Comparison of ENCODE assay signal across 1 cellular context in the genomic region with DNA sequence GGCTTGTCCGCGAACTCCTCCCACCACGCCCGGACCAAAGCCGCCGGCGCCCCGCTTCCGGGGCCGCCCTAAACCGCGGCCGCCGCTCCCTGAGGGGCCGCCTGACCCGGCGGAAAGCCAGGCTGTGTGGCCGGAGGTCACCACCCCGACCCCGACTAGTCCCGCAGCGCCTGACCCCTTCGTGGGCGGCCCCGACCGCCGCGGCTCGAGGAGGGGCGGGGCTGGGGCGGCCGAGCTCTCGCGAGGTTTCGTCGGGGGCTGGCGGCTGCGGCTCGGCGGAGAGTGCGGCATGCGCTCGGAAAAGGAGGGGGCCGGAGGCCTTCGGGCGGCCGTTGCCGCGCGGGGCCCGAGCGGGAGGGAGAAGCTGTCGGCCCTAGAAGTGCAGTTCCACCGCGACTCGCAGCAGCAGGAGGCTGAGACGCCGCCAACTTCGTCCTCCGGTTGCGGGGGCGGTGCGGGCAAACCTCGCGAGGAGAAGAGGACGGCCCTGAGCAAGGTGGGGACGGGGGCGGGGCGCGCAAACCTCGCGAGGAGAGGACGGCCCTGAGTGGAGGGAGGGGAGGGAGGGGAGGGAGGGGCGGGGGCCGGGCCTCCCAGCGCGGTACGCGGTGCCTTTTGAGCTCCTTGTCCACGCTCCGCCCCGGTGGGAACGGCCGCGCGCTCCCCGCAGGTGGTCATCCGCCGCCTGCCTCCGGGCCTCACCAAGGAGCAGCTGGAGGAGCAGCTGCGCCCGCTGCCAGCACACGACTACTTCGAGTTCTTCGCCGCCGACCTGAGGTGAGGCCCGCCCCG.
TF ChIP-seq lines count a peak whose summit lies in the region.

A gene with protein sequence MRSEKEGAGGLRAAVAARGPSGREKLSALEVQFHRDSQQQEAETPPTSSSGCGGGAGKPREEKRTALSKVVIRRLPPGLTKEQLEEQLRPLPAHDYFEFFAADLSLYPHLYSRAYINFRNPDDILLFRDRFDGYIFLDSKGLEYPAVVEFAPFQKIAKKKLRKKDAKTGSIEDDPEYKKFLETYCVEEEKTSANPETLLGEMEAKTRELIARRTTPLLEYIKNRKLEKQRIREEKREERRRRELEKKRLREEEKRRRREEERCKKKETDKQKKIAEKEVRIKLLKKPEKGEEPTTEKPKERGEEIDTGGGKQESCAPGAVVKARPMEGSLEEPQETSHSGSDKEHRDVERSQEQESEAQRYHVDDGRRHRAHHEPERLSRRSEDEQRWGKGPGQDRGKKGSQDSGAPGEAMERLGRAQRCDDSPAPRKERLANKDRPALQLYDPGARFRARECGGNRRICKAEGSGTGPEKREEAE (plus strand): TSS at position 251 of the 792 bp plus-strand sequence. CDS start 39 bp downstream, at position 290.

TF ChIP-seq in K562, 482 proteins besides CTCF, POLR2A, EP300 and RAD21 (continued from another document):
- TF ChIP-seq, protein P1, sequence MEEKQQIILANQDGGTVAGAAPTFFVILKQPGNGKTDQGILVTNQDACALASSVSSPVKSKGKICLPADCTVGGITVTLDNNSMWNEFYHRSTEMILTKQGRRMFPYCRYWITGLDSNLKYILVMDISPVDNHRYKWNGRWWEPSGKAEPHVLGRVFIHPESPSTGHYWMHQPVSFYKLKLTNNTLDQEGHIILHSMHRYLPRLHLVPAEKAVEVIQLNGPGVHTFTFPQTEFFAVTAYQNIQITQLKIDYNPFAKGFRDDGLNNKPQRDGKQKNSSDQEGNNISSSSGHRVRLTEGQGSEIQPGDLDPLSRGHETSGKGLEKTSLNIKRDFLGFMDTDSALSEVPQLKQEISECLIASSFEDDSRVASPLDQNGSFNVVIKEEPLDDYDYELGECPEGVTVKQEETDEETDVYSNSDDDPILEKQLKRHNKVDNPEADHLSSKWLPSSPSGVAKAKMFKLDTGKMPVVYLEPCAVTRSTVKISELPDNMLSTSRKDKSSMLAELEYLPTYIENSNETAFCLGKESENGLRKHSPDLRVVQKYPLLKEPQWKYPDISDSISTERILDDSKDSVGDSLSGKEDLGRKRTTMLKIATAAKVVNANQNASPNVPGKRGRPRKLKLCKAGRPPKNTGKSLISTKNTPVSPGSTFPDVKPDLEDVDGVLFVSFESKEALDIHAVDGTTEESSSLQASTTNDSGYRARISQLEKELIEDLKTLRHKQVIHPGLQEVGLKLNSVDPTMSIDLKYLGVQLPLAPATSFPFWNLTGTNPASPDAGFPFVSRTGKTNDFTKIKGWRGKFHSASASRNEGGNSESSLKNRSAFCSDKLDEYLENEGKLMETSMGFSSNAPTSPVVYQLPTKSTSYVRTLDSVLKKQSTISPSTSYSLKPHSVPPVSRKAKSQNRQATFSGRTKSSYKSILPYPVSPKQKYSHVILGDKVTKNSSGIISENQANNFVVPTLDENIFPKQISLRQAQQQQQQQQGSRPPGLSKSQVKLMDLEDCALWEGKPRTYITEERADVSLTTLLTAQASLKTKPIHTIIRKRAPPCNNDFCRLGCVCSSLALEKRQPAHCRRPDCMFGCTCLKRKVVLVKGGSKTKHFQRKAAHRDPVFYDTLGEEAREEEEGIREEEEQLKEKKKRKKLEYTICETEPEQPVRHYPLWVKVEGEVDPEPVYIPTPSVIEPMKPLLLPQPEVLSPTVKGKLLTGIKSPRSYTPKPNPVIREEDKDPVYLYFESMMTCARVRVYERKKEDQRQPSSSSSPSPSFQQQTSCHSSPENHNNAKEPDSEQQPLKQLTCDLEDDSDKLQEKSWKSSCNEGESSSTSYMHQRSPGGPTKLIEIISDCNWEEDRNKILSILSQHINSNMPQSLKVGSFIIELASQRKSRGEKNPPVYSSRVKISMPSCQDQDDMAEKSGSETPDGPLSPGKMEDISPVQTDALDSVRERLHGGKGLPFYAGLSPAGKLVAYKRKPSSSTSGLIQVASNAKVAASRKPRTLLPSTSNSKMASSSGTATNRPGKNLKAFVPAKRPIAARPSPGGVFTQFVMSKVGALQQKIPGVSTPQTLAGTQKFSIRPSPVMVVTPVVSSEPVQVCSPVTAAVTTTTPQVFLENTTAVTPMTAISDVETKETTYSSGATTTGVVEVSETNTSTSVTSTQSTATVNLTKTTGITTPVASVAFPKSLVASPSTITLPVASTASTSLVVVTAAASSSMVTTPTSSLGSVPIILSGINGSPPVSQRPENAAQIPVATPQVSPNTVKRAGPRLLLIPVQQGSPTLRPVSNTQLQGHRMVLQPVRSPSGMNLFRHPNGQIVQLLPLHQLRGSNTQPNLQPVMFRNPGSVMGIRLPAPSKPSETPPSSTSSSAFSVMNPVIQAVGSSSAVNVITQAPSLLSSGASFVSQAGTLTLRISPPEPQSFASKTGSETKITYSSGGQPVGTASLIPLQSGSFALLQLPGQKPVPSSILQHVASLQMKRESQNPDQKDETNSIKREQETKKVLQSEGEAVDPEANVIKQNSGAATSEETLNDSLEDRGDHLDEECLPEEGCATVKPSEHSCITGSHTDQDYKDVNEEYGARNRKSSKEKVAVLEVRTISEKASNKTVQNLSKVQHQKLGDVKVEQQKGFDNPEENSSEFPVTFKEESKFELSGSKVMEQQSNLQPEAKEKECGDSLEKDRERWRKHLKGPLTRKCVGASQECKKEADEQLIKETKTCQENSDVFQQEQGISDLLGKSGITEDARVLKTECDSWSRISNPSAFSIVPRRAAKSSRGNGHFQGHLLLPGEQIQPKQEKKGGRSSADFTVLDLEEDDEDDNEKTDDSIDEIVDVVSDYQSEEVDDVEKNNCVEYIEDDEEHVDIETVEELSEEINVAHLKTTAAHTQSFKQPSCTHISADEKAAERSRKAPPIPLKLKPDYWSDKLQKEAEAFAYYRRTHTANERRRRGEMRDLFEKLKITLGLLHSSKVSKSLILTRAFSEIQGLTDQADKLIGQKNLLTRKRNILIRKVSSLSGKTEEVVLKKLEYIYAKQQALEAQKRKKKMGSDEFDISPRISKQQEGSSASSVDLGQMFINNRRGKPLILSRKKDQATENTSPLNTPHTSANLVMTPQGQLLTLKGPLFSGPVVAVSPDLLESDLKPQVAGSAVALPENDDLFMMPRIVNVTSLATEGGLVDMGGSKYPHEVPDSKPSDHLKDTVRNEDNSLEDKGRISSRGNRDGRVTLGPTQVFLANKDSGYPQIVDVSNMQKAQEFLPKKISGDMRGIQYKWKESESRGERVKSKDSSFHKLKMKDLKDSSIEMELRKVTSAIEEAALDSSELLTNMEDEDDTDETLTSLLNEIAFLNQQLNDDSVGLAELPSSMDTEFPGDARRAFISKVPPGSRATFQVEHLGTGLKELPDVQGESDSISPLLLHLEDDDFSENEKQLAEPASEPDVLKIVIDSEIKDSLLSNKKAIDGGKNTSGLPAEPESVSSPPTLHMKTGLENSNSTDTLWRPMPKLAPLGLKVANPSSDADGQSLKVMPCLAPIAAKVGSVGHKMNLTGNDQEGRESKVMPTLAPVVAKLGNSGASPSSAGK (IDR thresholded peaks at IDR 0.05), result peak; percentile 66; the same call in 1 of the 2 replicates
- TF ChIP-seq SREBF1 (IDR thresholded peaks at IDR 0.05; ENCODE audit: borderline replicate concordance, low read depth, low read length) (no peak), SMARCA4 (IDR thresholded peaks at IDR 0.05) (no peak), SP2 (IDR thresholded peaks at IDR 0.05; ENCODE audit: extremely low read depth, low read depth, low read length, poor library complexity, severe bottlenecking) (no peak), ZBTB17 (CRISPR knock-in tag; IDR thresholded peaks at IDR 0.05) (no peak), HDAC2 (IDR thresholded peaks at IDR 0.05) (0 out of 2 replicates have a peak, but pooled peaks have one; percentile 34), ZNF584 (CRISPR knock-in tag; IDR thresholded peaks at IDR 0.05; ENCODE audit: low read depth) (no peak), ZNF165 (CRISPR knock-in tag; IDR thresholded peaks at IDR 0.05; ENCODE audit: borderline replicate concordance) (no peak), HNRNPUL1 (IDR thresholded peaks at IDR 0.05; ENCODE audit: low read length) (no peak), POLR2H (tag; IDR thresholded peaks at IDR 0.05; ENCODE audit: low read depth) (peak; percentile 83)
- TF ChIP-seq, protein P2, sequence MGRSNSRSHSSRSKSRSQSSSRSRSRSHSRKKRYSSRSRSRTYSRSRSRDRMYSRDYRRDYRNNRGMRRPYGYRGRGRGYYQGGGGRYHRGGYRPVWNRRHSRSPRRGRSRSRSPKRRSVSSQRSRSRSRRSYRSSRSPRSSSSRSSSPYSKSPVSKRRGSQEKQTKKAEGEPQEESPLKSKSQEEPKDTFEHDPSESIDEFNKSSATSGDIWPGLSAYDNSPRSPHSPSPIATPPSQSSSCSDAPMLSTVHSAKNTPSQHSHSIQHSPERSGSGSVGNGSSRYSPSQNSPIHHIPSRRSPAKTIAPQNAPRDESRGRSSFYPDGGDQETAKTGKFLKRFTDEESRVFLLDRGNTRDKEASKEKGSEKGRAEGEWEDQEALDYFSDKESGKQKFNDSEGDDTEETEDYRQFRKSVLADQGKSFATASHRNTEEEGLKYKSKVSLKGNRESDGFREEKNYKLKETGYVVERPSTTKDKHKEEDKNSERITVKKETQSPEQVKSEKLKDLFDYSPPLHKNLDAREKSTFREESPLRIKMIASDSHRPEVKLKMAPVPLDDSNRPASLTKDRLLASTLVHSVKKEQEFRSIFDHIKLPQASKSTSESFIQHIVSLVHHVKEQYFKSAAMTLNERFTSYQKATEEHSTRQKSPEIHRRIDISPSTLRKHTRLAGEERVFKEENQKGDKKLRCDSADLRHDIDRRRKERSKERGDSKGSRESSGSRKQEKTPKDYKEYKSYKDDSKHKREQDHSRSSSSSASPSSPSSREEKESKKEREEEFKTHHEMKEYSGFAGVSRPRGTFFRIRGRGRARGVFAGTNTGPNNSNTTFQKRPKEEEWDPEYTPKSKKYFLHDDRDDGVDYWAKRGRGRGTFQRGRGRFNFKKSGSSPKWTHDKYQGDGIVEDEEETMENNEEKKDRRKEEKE (IDR thresholded peaks at IDR 0.05; ENCODE audit: borderline replicate concordance in 1 of 2, control insufficient read depth in 1 of 2, low read depth in 2 of 2, low read length in 1 of 2), result no peak
- TF ChIP-seq, protein P3, sequence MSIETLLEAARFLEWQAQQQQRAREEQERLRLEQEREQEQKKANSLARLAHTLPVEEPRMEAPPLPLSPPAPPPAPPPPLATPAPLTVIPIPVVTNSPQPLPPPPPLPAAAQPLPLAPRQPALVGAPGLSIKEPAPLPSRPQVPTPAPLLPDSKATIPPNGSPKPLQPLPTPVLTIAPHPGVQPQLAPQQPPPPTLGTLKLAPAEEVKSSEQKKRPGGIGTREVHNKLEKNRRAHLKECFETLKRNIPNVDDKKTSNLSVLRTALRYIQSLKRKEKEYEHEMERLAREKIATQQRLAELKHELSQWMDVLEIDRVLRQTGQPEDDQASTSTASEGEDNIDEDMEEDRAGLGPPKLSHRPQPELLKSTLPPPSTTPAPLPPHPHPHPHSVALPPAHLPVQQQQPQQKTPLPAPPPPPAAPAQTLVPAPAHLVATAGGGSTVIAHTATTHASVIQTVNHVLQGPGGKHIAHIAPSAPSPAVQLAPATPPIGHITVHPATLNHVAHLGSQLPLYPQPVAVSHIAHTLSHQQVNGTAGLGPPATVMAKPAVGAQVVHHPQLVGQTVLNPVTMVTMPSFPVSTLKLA (conservative IDR thresholded peaks at IDR 0.05), result peak in 1 of 2 experiments; percentile 6; a peak in 1 of 4 replicates
- TF ChIP-seq, protein P4, sequence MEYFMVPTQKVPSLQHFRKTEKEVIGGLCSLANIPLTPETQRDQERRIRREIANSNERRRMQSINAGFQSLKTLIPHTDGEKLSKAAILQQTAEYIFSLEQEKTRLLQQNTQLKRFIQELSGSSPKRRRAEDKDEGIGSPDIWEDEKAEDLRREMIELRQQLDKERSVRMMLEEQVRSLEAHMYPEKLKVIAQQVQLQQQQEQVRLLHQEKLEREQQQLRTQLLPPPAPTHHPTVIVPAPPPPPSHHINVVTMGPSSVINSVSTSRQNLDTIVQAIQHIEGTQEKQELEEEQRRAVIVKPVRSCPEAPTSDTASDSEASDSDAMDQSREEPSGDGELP (CRISPR knock-in tag; IDR thresholded peaks at IDR 0.05; ENCODE audit: borderline replicate concordance), result peak; percentile 86
